In genomic region chr3:126056681-126057546, GRCh38 we compare ENCODE assay signal across 2 cellular contexts.
TF ChIP-seq lines count a peak whose summit lies in the region.

No MANE protein-coding gene starts in this region.

TF ChIP-seq in SK-N-SH, 30 proteins besides CTCF, POLR2A, EP300 and RAD21 (continued from another document):
- no peak for TF ChIP-seq REST (IDR thresholded peaks at IDR 0.05; ENCODE audit: low read depth, low read length)

TF ChIP-seq in SK-N-SH treated with all-trans-retinoic acid at 6 μM for 48 hours, 23 proteins besides CTCF, POLR2A, EP300 and RAD21 (continued from another document):
- no peak for TF ChIP-seq TSHZ2 (CRISPR knock-in tag; IDR thresholded peaks at IDR 0.05)
- TF ChIP-seq ZC3H10 (CRISPR knock-in tag; IDR thresholded peaks at IDR 0.05): no peak
